ENCODE assay signal across 14 cellular contexts in genomic region chr16:14013145-14013570, GRCh38. TPM values are rescaled to one million over a fixed set of nuclear protein-coding genes. Genes with fewer than 3 reads are reported as not detected.
A peak's percentile ranks its signal among the peaks of the same experiment; 100 is the strongest.
DNase-seq lines count a peak whose midpoint lies in the region; ATAC-seq, FAIRE-seq and TF ChIP-seq lines count a peak whose summit lies in the region.
"Had no signal": no experiment of that assay in that cellular context is flagged by ENCODE, and none has a peak within 500 bp of the region (broad histone marks: within the 10 kb centered on the region; RNA-seq: fewer than 3 reads in every experiment).

No MANE protein-coding gene starts in this region.

- H3K9me3 ChIP-seq in astrocyte (ENCODE audit: insufficient read depth, low read depth, low read length) (no peaks in the 10 kb centered on the region), lung (ENCODE audit: control insufficient read depth in 2 of 2, insufficient read depth in 1 of 2, low read length in 1 of 2) (no peaks in the 10 kb centered on the region), subcutaneous abdominal adipose tissue (ENCODE audit: control insufficient read depth in 5 of 5, low read length in 5 of 5) (no peaks in the 10 kb centered on the region)

- H3K27me3 ChIP-seq in astrocyte (ENCODE audit: insufficient read depth, low read length) (no peaks in the 10 kb centered on the region), lung (ENCODE audit: control insufficient read depth, insufficient read depth) (no peaks in the 10 kb centered on the region), subcutaneous abdominal adipose tissue (ENCODE audit: control insufficient read depth in 5 of 5, insufficient read depth in 4 of 5, low read length in 5 of 5) (no peaks in the 10 kb centered on the region)

- H2AFZ ChIP-seq in astrocyte (ENCODE audit: low read depth, low read length), result no peak overlapping the region

- H3K4me2 ChIP-seq in astrocyte (ENCODE audit: low read length), result peak overlapping the region; percentile 68

- peaks cover 23% of the 10 kb centered on the region for H3K4me1 Mint-ChIP-seq in astrocyte (ENCODE audit: low read depth, unreplicated experiment)
- peaks cover 2% of the 10 kb centered on the region for H3K4me1 Mint-ChIP-seq in activated naive CD4-positive, alpha-beta T cell treated with anti-CD3 and anti-CD28 coated beads for 36 hours (ENCODE audit: low read depth)
- H3K4me1 Mint-ChIP-seq: activated CD4-positive, alpha-beta T cell treated with anti-CD3 and anti-CD28 coated beads, Interleukin-2, amount 10 ng/mL, durations not matched to agents 7 days and 5 days had no signal

- TF ChIP-seq CTCF in astrocyte (IDR thresholded peaks at IDR 0.05; ENCODE audit: insufficient read depth, low read depth, low read length), result no peak
- no peak for TF ChIP-seq CTCF in lung (IDR thresholded peaks at IDR 0.05; ENCODE audit: control extremely low read depth, extremely low read depth)

- H3K36me3 Mint-ChIP-seq in astrocyte (ENCODE audit: low read depth, unreplicated experiment), result no peaks in the 10 kb centered on the region
- H3K36me3 Mint-ChIP-seq in activated naive CD4-positive, alpha-beta T cell treated with anti-CD3 and anti-CD28 coated beads for 36 hours (ENCODE audit: low read depth), result no peaks in the 10 kb centered on the region

- no peak overlapping the region for H3K27ac ChIP-seq in astrocyte (ENCODE audit: low read depth, low read length)
- peak overlapping the region; percentile 29 to 33 for H3K27ac ChIP-seq in lung (ENCODE audit: low read depth in 1 of 2, low read length in 1 of 2)
- H3K27ac ChIP-seq in subcutaneous abdominal adipose tissue (ENCODE audit: low read depth, low read length), result peak overlapping the region; percentile 93

- FAIRE-seq in astrocyte (lab: Jason Lieb, UNC), result no peak
- no peak for FAIRE-seq in RCC 7860 (lab: Jason Lieb, UNC)
- FAIRE-seq: A204.1, GM12878 had no signal

- H3K79me2 ChIP-seq in astrocyte (ENCODE audit: insufficient read depth, low read length), result no peaks in the 10 kb centered on the region

- peaks cover 14% of the 10 kb centered on the region for H3K4me1 ChIP-seq in astrocyte (ENCODE audit: insufficient read depth, low read length)
- peaks cover 5 to 6% of the 10 kb centered on the region in 2 donors for H3K4me1 ChIP-seq in lung (ENCODE audit: control insufficient read depth in 2 of 2, insufficient read depth in 2 of 2, low read length in 2 of 2)
- peaks cover 19 to 50% (median 46%) of the 10 kb centered on the region in 5 donors for H3K4me1 ChIP-seq in subcutaneous abdominal adipose tissue (ENCODE audit: control insufficient read depth in 5 of 5, insufficient read depth in 5 of 5, low read length in 5 of 5)

- no peak for ATAC-seq in lung (ENCODE audit: insufficient read depth, low FRiP score)
- ATAC-seq: GM12878, HCT116 had no signal

- DNase-seq in NCI-H146 (lab: John Stamatoyannopoulos, UW) (peak; percentile 21), NCI-H146 treated with DMSO at 0.1 percent for 48 hours (lab: John Stamatoyannopoulos, UW; ENCODE audit: unreplicated experiment) (no peak), astrocyte (ENCODE audit: low read depth) (no peak), lung (ENCODE audit: low spot score) (no peak), DMS153 treated with DMSO at 0.1 percent for 48 hours (lab: John Stamatoyannopoulos, UW; ENCODE audit: unreplicated experiment) (no peak), RCC 7860 (ENCODE audit: low spot score) (no peak)
- DNase-seq in activated naive CD4-positive, alpha-beta T cell treated with anti-CD3 and anti-CD28 coated beads for 36 hours, result no peak
- DNase-seq: activated CD4-positive, alpha-beta T cell treated with anti-CD3 and anti-CD28 coated beads, Interleukin-2, amount 10 ng/mL, durations not matched to agents 7 days and 5 days; activated gamma-delta T cell treated with Interleukin-2 at 50 U/mL for 16 hours; posterior cingulate gyrus had no signal

- H4K20me1 ChIP-seq in astrocyte (ENCODE audit: insufficient read depth, low read length), result no peaks in the 10 kb centered on the region

- CTCF ChIA-PET in activated naive CD4-positive, alpha-beta T cell treated with anti-CD3 and anti-CD28 coated beads for 36 hours (lab: Charles Lee), result no interaction called here

- H3K9ac ChIP-seq in astrocyte (ENCODE audit: low read length) (no peak overlapping the region), subcutaneous abdominal adipose tissue (ENCODE audit: low read length in 5 of 5) (peak overlapping the region in 2 of 5 donors; percentile 63 to 70)

- H3K27me3 Mint-ChIP-seq in astrocyte (ENCODE audit: low read depth, unreplicated experiment), result no peaks in the 10 kb centered on the region
- H3K27me3 Mint-ChIP-seq in activated naive CD4-positive, alpha-beta T cell treated with anti-CD3 and anti-CD28 coated beads for 36 hours (ENCODE audit: low read depth), result peaks cover 16% of the 10 kb centered on the region

- no peak overlapping the region for H3K4me3 ChIP-seq in astrocyte (ENCODE audit: insufficient read depth, low read depth, low read length)
- no peak overlapping the region for H3K4me3 ChIP-seq in lung
- H3K4me3 ChIP-seq in subcutaneous abdominal adipose tissue (ENCODE audit: low read depth in 1 of 5, low read length in 5 of 5), result peak overlapping the region in 3 of 5 donors; percentile 3 to 53 (median 37)
- H3K4me3 ChIP-seq: GM12878 had no signal

- 72 to 88% methylated on average over 4 of the region's 4 CpGs for WGBS in lung, 2 donors

- H3K9me3 Mint-ChIP-seq in astrocyte (ENCODE audit: unreplicated experiment), result no peaks in the 10 kb centered on the region
- no peaks in the 10 kb centered on the region for H3K9me3 Mint-ChIP-seq in activated naive CD4-positive, alpha-beta T cell treated with anti-CD3 and anti-CD28 coated beads for 36 hours
- H3K9me3 Mint-ChIP-seq: activated CD4-positive, alpha-beta T cell treated with anti-CD3 and anti-CD28 coated beads, Interleukin-2, amount 10 ng/mL, durations not matched to agents 7 days and 5 days had no signal

- H3K4me3 Mint-ChIP-seq in astrocyte (ENCODE audit: unreplicated experiment), result no peak overlapping the region
- H3K4me3 Mint-ChIP-seq in activated naive CD4-positive, alpha-beta T cell treated with anti-CD3 and anti-CD28 coated beads for 36 hours, result no peak overlapping the region
- H3K4me3 Mint-ChIP-seq: activated CD4-positive, alpha-beta T cell treated with anti-CD3 and anti-CD28 coated beads, Interleukin-2, amount 10 ng/mL, durations not matched to agents 7 days and 5 days had no signal

- no peak overlapping the region for H3K27ac Mint-ChIP-seq in astrocyte (ENCODE audit: unreplicated experiment)
- no peak overlapping the region for H3K27ac Mint-ChIP-seq in activated naive CD4-positive, alpha-beta T cell treated with anti-CD3 and anti-CD28 coated beads for 36 hours
- H3K27ac Mint-ChIP-seq: activated CD4-positive, alpha-beta T cell treated with anti-CD3 and anti-CD28 coated beads, Interleukin-2, amount 10 ng/mL, durations not matched to agents 7 days and 5 days had no signal

- intact Hi-C loops in activated naive CD4-positive, alpha-beta T cell treated with anti-CD3 and anti-CD28 coated beads for 36 hours (cut with micrococcal nuclease), result no loop called here

- H3K36me3 ChIP-seq in astrocyte (ENCODE audit: insufficient read depth, low read length) (no peaks in the 10 kb centered on the region), lung (ENCODE audit: control insufficient read depth in 2 of 2, insufficient read depth in 2 of 2, low read length in 2 of 2) (no peaks in the 10 kb centered on the region), subcutaneous abdominal adipose tissue (ENCODE audit: control insufficient read depth in 5 of 5, insufficient read depth in 5 of 5, low read length in 5 of 5) (no peaks in the 10 kb centered on the region)

RNA-seq across cellular contexts. Expression of gene MRTFB, which starts 58.0 kb away (rescaled TPM):
- 24.5 and 32.5 TPM in 2 replicates for total RNA-seq in astrocyte
- total RNA-seq in lung, result 10 to 100 TPM; 45.5 to 50.9 TPM
- 10 to 100 TPM in 1 of 2 donors, 1 to 10 TPM in 1; 8.8 to 10.1 TPM for polyA plus RNA-seq in lung
- 1 to 10 TPM; 8.2 to 8.4 TPM for total RNA-seq in activated naive CD4-positive, alpha-beta T cell treated with anti-CD3 and anti-CD28 coated beads for 36 hours

Comparison
In these comparisons a context has a peak if more than half of its experiments do, and no peak if none do; other contexts are left out.
1. H3K4me3 ChIP-seq: peak in subcutaneous abdominal adipose tissue (3 of 5); none in astrocyte (single experiment) and lung (single experiment).